In genomic region chr11:12157241-12157661, GRCh38 we compare ENCODE assay signal across 8 cellular contexts. TPM values are rescaled to one million over a fixed set of nuclear protein-coding genes. Genes with fewer than 3 reads are reported as not detected.
DNase-seq lines count a peak whose midpoint lies in the region; ATAC-seq and TF ChIP-seq lines count a peak whose summit lies in the region.

No MANE protein-coding gene starts in this region.

- no peaks in the 10 kb centered on the region for H3K27me3 ChIP-seq in CD8-positive, alpha-beta memory T cell (ENCODE audit: insufficient read depth, low read length, poor library complexity, severe bottlenecking)
- no peaks in the 10 kb centered on the region for H3K27me3 ChIP-seq in colonic mucosa

- no peaks in the 10 kb centered on the region for H3K27me3 Mint-ChIP-seq in CD8-positive, alpha-beta memory T cell
- H3K27me3 Mint-ChIP-seq in endothelial cell (ENCODE audit: unreplicated experiment): peaks cover 4% of the 10 kb centered on the region

- CTCF ChIA-PET in CD8-positive, alpha-beta memory T cell (lab: Charles Lee): no interaction called here

- ATAC-seq in sciatic nerve: peak; percentile 44
- ATAC-seq in HG03354 (IDR thresholded peaks at IDR 0.05; ENCODE audit: poor library complexity, severe bottlenecking, unreplicated experiment): no peak
- no peak for ATAC-seq in GM19455 (IDR thresholded peaks at IDR 0.05; ENCODE audit: unreplicated experiment)
- no peak for ATAC-seq in HG02870 (IDR thresholded peaks at IDR 0.05; ENCODE audit: unreplicated experiment)

- H3K4me3 ChIP-seq in CD8-positive, alpha-beta memory T cell (ENCODE audit: low read length): no peak overlapping the region
- H3K4me3 ChIP-seq in colonic mucosa: no peak overlapping the region

- H3K4me1 ChIP-seq in CD8-positive, alpha-beta memory T cell (ENCODE audit: insufficient read depth, low read length): peaks cover 17% of the 10 kb centered on the region
- H3K4me1 ChIP-seq in colonic mucosa: peaks cover 16% of the 10 kb centered on the region

- intact Hi-C loops in colonic mucosa (cut with DNase I) (no loop called here), sciatic nerve (cut with DNase I) (no loop called here)

- no peak for DNase-seq in CD8-positive, alpha-beta memory T cell
- DNase-seq in NOMO-1 treated with dmso at 0.1 percent for 144 hours (lab: John Stamatoyannopoulos, UW; ENCODE audit: unreplicated experiment) (peak; percentile 48), colonic mucosa (no peak), sciatic nerve (ENCODE audit: low spot score) (no peak), endothelial cell (ENCODE audit: low spot score) (no peak)

- peaks cover 0 to 3% (median 2%) of the 10 kb centered on the region in 3 donors for H3K36me3 Mint-ChIP-seq in CD8-positive, alpha-beta memory T cell
- H3K36me3 Mint-ChIP-seq in endothelial cell (ENCODE audit: low read depth, unreplicated experiment): no peaks in the 10 kb centered on the region

- H3K27ac Mint-ChIP-seq in CD8-positive, alpha-beta memory T cell: peak overlapping the region in 7 of 8 donors; percentile 41 to 84 (median 68)
- H3K27ac Mint-ChIP-seq in endothelial cell (ENCODE audit: unreplicated experiment): no peak overlapping the region

- H3K36me3 ChIP-seq in CD8-positive, alpha-beta memory T cell (ENCODE audit: insufficient read depth, low read length): no peaks in the 10 kb centered on the region
- H3K36me3 ChIP-seq in colonic mucosa: peaks cover 4% of the 10 kb centered on the region

- peak overlapping the region in 2 of 7 donors; percentile 41 to 57 for H3K4me3 Mint-ChIP-seq in CD8-positive, alpha-beta memory T cell
- no peak overlapping the region for H3K4me3 Mint-ChIP-seq in endothelial cell (ENCODE audit: unreplicated experiment)

- H3K9ac ChIP-seq in colonic mucosa (ENCODE audit: low read depth in 2 of 2, low read length in 2 of 2): no peak overlapping the region

- H3K27ac ChIP-seq in CD8-positive, alpha-beta memory T cell (ENCODE audit: low read depth, low read length): no peak overlapping the region
- H3K27ac ChIP-seq in colonic mucosa: peak overlapping the region; percentile 38

- no peaks in the 10 kb centered on the region for H3K9me3 ChIP-seq in CD8-positive, alpha-beta memory T cell (ENCODE audit: low read length)
- H3K9me3 ChIP-seq in colonic mucosa: no peaks in the 10 kb centered on the region

- TF ChIP-seq CTCF in colonic mucosa (IDR thresholded peaks at IDR 0.05) (no peak), endothelial cell (IDR thresholded peaks at IDR 0.05; ENCODE audit: unreplicated experiment) (no peak)

- no peaks in the 10 kb centered on the region for H3K9me3 Mint-ChIP-seq in CD8-positive, alpha-beta memory T cell
- no peaks in the 10 kb centered on the region for H3K9me3 Mint-ChIP-seq in endothelial cell (ENCODE audit: unreplicated experiment)

- POLR2A ChIA-PET in CD8-positive, alpha-beta memory T cell (lab: Charles Lee): no interaction called here

- peaks cover 22 to 26% (median 23%) of the 10 kb centered on the region in 3 donors for H3K4me1 Mint-ChIP-seq in CD8-positive, alpha-beta memory T cell
- H3K4me1 Mint-ChIP-seq in endothelial cell (ENCODE audit: unreplicated experiment): no peaks in the 10 kb centered on the region

RNA-seq across cellular contexts. Expression of gene MICAL2, which starts 46.9 kb away (rescaled TPM):
- total RNA-seq in CD8-positive, alpha-beta memory T cell: 100 to 1,000 TPM; 146 to 147 TPM
- 32.4 TPM for polyA plus RNA-seq in CD8-positive, alpha-beta memory T cell
- total RNA-seq in colonic mucosa: 100 to 1,000 TPM; 194 TPM
- total RNA-seq in sciatic nerve: 92.4 TPM
- total RNA-seq in endothelial cell (ENCODE audit: unreplicated experiment): 21.7 TPM
